ENCODE assay signal across 24 cellular contexts in genomic region chr3:101964861-101965260, GRCh38.
A peak's percentile ranks its signal among the peaks of the same experiment; 100 is the strongest.
DNase-seq lines count a peak whose midpoint lies in the region; ATAC-seq, FAIRE-seq and TF ChIP-seq lines count a peak whose summit lies in the region.
"Had no signal": no experiment of that assay in that cellular context is flagged by ENCODE, and none has a peak within 500 bp of the region (broad histone marks: within the 10 kb centered on the region; RNA-seq: fewer than 3 reads in every experiment).

No MANE protein-coding gene starts in this region.

- no peak for FAIRE-seq in RCC 7860 (lab: Jason Lieb, UNC)
- FAIRE-seq: A549, GM12892, TTC549 had no signal

- H3K27me3 ChIP-seq in breast epithelium (no peaks in the 10 kb centered on the region), fibroblast of lung (ENCODE audit: control insufficient read depth, insufficient read depth, low read length) (no peaks in the 10 kb centered on the region), suprapubic skin (no peaks in the 10 kb centered on the region), sigmoid colon (no peaks in the 10 kb centered on the region)
- H3K27me3 ChIP-seq: upper lobe of right lung had no signal

- TF ChIP-seq POLR2A in breast epithelium (IDR thresholded peaks at IDR 0.05) (no peak), suprapubic skin (IDR thresholded peaks at IDR 0.05) (no peak), sigmoid colon (IDR thresholded peaks at IDR 0.05) (no peak)

- H3K9ac ChIP-seq in fibroblast of lung (ENCODE audit: insufficient read depth, low read length), result no peak overlapping the region

- H3K4me1 Mint-ChIP-seq in MCF 10A (ENCODE audit: insufficient read depth, unreplicated experiment), result peaks cover 18% of the 10 kb centered on the region

- CTCF ChIA-PET in MCF 10A (lab: Yijun Ruan, JAX), result no interaction called here

- intact Hi-C loops in MCF 10A (cut with micrococcal nuclease), result no loop called here
- intact Hi-C loops in breast epithelium (cut with DNase I; ENCODE audit: low total_unique reads), result no loop called here
- intact Hi-C loops in sigmoid colon (cut with DNase I), result no loop called here

- no peaks in the 10 kb centered on the region for H3K27me3 Mint-ChIP-seq in MCF 10A (ENCODE audit: insufficient read depth, unreplicated experiment)
- H3K27me3 Mint-ChIP-seq: activated naive CD8-positive, alpha-beta T cell treated with anti-CD3 and anti-CD28 coated beads, Interleukin-2, amount 50 U/mL, for 24 hours had no signal

- H4K20me1 ChIP-seq in fibroblast of lung (ENCODE audit: control insufficient read depth, extremely low read depth, insufficient read depth, low read length), result no peaks in the 10 kb centered on the region

- BruUV-seq in MCF 10A (replicated peaks; lab: Mats Ljungman, UMichigan), result no TSS peak

- H3K4me3 ChIP-seq in breast epithelium (no peak overlapping the region), fibroblast of lung (replicated peaks in 1 of 4; ENCODE audit: control extremely low read depth in 1 of 4, insufficient read depth in 1 of 4, low read depth in 3 of 4, low read length in 4 of 4) (no peak overlapping the region), suprapubic skin (no peak overlapping the region), sigmoid colon (no peak overlapping the region)
- H3K4me3 ChIP-seq: A549, skin epidermis, upper lobe of right lung had no signal

- ATAC-seq in GM19455 (IDR thresholded peaks at IDR 0.05; ENCODE audit: unreplicated experiment), result no peak
- ATAC-seq: activated CD8-positive, alpha-beta memory T cell treated with anti-CD3 and anti-CD28 coated beads, Interleukin-2, amount 10 ng/mL, durations not matched to agents 7 days and 5 days; natural killer cell treated with Interleukin-12 subunit alpha and Interleukin-12 subunit beta and Interleukin-15 and Interleukin-18, amount 100 ng/mL, for 72 hours; upper lobe of right lung had no signal

- no peak overlapping the region for H2AFZ ChIP-seq in fibroblast of lung (ENCODE audit: low read length)

- H3K27ac ChIP-seq in breast epithelium (no peak overlapping the region), fibroblast of lung (ENCODE audit: insufficient read depth, low read length) (no peak overlapping the region), suprapubic skin (peak overlapping the region; percentile 52), sigmoid colon (no peak overlapping the region)
- H3K27ac ChIP-seq: upper lobe of right lung had no signal

- POLR2A ChIA-PET in MCF 10A (lab: Yijun Ruan, JAX), result interaction anchor here (1.1 kb wide), 1 partner anchor 31 kb away, joined by 3 read pairs; no protein-coding TSS in a partner anchor

- H3K79me2 ChIP-seq in fibroblast of lung (ENCODE audit: control insufficient read depth, insufficient read depth, low read length), result no peaks in the 10 kb centered on the region

- WGBS in suprapubic skin, result 38% methylated on average over 4 of the region's 4 CpGs
- 86 to 90% methylated on average over 4 of the region's 4 CpGs for WGBS in sigmoid colon, 2 donors

- no peak overlapping the region for H3K4me2 ChIP-seq in fibroblast of lung (ENCODE audit: extremely low read depth, insufficient read depth, low read length)
- H3K4me2 ChIP-seq: A549 had no signal

- H3K4me3 Mint-ChIP-seq in MCF 10A (ENCODE audit: unreplicated experiment), result no peak overlapping the region
- H3K4me3 Mint-ChIP-seq: activated CD8-positive, alpha-beta memory T cell treated with anti-CD3 and anti-CD28 coated beads, Interleukin-2, amount 10 ng/mL, durations not matched to agents 7 days and 5 days; activated naive CD8-positive, alpha-beta T cell treated with anti-CD3 and anti-CD28 coated beads, Interleukin-2, amount 50 U/mL, for 24 hours; natural killer cell treated with Interleukin-12 subunit alpha and Interleukin-12 subunit beta and Interleukin-15 and Interleukin-18, amount 100 ng/mL, for 72 hours had no signal

- H3K27ac Mint-ChIP-seq in MCF 10A (ENCODE audit: low read depth, unreplicated experiment), result peak overlapping the region; percentile 40
- H3K27ac Mint-ChIP-seq: activated CD8-positive, alpha-beta memory T cell treated with anti-CD3 and anti-CD28 coated beads, Interleukin-2, amount 10 ng/mL, durations not matched to agents 7 days and 5 days had no signal

- H3K36me3 ChIP-seq in breast epithelium (no peaks in the 10 kb centered on the region), fibroblast of lung (ENCODE audit: control insufficient read depth, insufficient read depth, low read length) (no peaks in the 10 kb centered on the region), suprapubic skin (no peaks in the 10 kb centered on the region), sigmoid colon (no peaks in the 10 kb centered on the region)
- H3K36me3 ChIP-seq: upper lobe of right lung had no signal

- H3K36me3 Mint-ChIP-seq in MCF 10A (ENCODE audit: insufficient read depth, unreplicated experiment), result no peaks in the 10 kb centered on the region

- no peaks in the 10 kb centered on the region for H3K9me3 Mint-ChIP-seq in MCF 10A (ENCODE audit: unreplicated experiment)

- H3K9me3 ChIP-seq in breast epithelium (no peaks in the 10 kb centered on the region), fibroblast of lung (ENCODE audit: control insufficient read depth, insufficient read depth, low read depth, low read length) (no peaks in the 10 kb centered on the region), suprapubic skin (no peaks in the 10 kb centered on the region), sigmoid colon (no peaks in the 10 kb centered on the region)
- H3K9me3 ChIP-seq: A549, upper lobe of right lung had no signal

- TF ChIP-seq CTCF in MCF 10A (IDR thresholded peaks at IDR 0.05; ENCODE audit: unreplicated experiment), result no peak
- no peak for TF ChIP-seq CTCF in breast epithelium (IDR thresholded peaks at IDR 0.05)
- TF ChIP-seq CTCF in fibroblast of lung (conservative IDR thresholded peaks at IDR 0.05 in 1 of 2, IDR thresholded peaks at IDR 0.05 in 1 of 2; ENCODE audit: low read depth in 1 of 2, low read length in 2 of 2), result no peak
- TF ChIP-seq CTCF in suprapubic skin (IDR thresholded peaks at IDR 0.05), result no peak
- TF ChIP-seq CTCF in sigmoid colon (IDR thresholded peaks at IDR 0.05), result no peak

- H3K4me1 ChIP-seq in breast epithelium, result no peaks in the 10 kb centered on the region
- H3K4me1 ChIP-seq in fibroblast of lung (ENCODE audit: control insufficient read depth, extremely low read depth, insufficient read depth, low read length), result peaks cover 2% of the 10 kb centered on the region
- H3K4me1 ChIP-seq in suprapubic skin, result peaks cover 9% of the 10 kb centered on the region
- H3K4me1 ChIP-seq in sigmoid colon, result no peaks in the 10 kb centered on the region
- H3K4me1 ChIP-seq: A549, upper lobe of right lung had no signal

- TF ChIP-seq EP300 in suprapubic skin (IDR thresholded peaks at IDR 0.05), result no peak
- no peak for TF ChIP-seq EP300 in sigmoid colon (IDR thresholded peaks at IDR 0.05)

- peak; percentile 31 for DNase-seq in MCF 10A (ENCODE audit: unreplicated experiment)
- DNase-seq in breast epithelium (ENCODE audit: low spot score in 2 of 2), result no peak
- peak; percentile 60 for DNase-seq in amniotic epithelial cell (ENCODE audit: low read depth)
- peak; percentile 60 to 69 for DNase-seq in fibroblast of lung (ENCODE audit: low read depth in 2 of 2)
- no peak for DNase-seq in suprapubic skin (ENCODE audit: low spot score in 2 of 2)
- no peak for DNase-seq in RCC 7860 (ENCODE audit: low spot score)
- DNase-seq in sigmoid colon, result no peak
- DNase-seq: activated CD4-positive, alpha-beta T cell treated with anti-CD3 and anti-CD28 coated beads for 4 hours; activated CD8-positive, alpha-beta memory T cell treated with anti-CD3 and anti-CD28 coated beads, Interleukin-2, amount 10 ng/mL, durations not matched to agents 7 days and 5 days; activated naive CD8-positive, alpha-beta T cell treated with anti-CD3 and anti-CD28 coated beads, Interleukin-2, amount 50 U/mL, for 24 hours; C1 segment of cervical spinal cord; DMS 273 treated with DMSO at 0.1 percent for 48 hours; kidney glomerular epithelial cell; MV-4-11; NCI-H1694 treated with DMSO at 0.1 percent for 48 hours; NCI-H446; stimulated activated CD4-positive, alpha-beta T cell treated with anti-CD3 and anti-CD28 coated beads, Interleukin-4, amount 100 ng/mL, for 1 hour; upper lobe of right lung had no signal

Comparison
In these comparisons a context has a peak if more than half of its experiments do, and no peak if none do; other contexts are left out.
1. DNase-seq: peak in MCF 10A (single experiment), amniotic epithelial cell (single experiment) and fibroblast of lung (2 of 2); none in breast epithelium (0 of 2), suprapubic skin (0 of 2), RCC 7860 (single experiment) and sigmoid colon (single experiment).